In the genomic region with DNA sequence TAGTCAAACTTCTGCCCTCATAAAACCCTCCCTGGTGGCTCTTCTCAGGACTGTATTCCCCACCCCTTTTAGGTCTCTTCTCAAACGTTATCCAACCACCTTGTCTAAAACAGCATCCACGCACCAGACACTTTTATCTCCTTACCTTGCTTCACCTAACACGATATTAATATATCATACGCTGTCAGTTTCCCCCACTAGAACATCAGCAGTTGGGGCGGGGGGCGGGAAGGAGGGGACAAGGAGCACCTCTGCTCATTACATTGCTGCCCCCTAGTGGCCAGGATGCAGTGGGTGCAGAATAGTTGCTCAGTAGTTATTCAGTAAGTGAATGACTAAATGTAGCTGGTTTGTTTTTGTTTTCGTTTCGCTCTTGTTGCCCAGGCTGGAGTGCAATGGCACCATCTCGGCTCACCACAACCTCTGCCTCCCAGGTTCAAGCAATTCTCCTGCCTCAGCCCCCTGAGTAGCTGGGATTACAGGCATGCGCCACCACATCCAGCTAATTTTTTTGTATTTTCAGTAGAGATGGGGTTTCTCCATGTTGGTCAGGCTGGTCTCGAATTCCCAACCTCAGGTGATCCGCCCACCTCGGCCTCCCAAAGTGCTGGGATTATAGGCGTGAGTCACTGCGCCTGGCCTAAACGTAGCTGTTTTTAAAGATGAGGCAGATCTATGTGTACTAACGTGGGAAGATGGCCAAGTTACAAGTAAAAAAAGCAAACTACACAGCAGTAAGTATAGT, we compare ENCODE assay signal across 8 cellular contexts. TPM values are rescaled to one million over a fixed set of nuclear protein-coding genes. Genes with fewer than 3 reads are reported as not detected.
DNase-seq lines count a peak whose midpoint lies in the region; ATAC-seq and TF ChIP-seq lines count a peak whose summit lies in the region.
"Not testable (repeated sequence)": the region's sequence is repeated elsewhere in the genome, so short reads cannot be mapped to it uniquely, and the experiment has no call there.

No MANE protein-coding gene starts in this region.

- H3K27me3 Mint-ChIP-seq in activated T-helper 17 cell treated with anti-CD3 and anti-CD28 coated beads, Interleukin-2, amount 50 U/mL, for 72 hours, result peaks cover 15% of the 10 kb centered on the region
- H3K27me3 Mint-ChIP-seq in memory B cell, result not testable (repeated sequence)

- not testable (repeated sequence) for H3K36me3 Mint-ChIP-seq in activated T-helper 17 cell treated with anti-CD3 and anti-CD28 coated beads, Interleukin-2, amount 50 U/mL, for 72 hours (ENCODE audit: low read depth); memory B cell

- ATAC-seq in activated T-helper 17 cell treated with anti-CD3 and anti-CD28 coated beads, Interleukin-2, amount 50 U/mL, for 72 hours (replicated peaks), result peak; percentile 99
- peak; percentile 56 for ATAC-seq in esophagus mucosa
- peak; percentile 95 for ATAC-seq in memory B cell (ENCODE audit: low read depth)

- peak overlapping the region; percentile 58 for H3K4me3 Mint-ChIP-seq in activated T-helper 17 cell treated with anti-CD3 and anti-CD28 coated beads, Interleukin-2, amount 50 U/mL, for 72 hours
- H3K4me3 Mint-ChIP-seq in memory B cell, result peak overlapping the region; percentile 51

- peak; percentile 87 for TF ChIP-seq CTCF in GM20000 (IDR thresholded peaks at IDR 0.05; ENCODE audit: extremely low read depth, missing control alignments)

- H3K27ac Mint-ChIP-seq in activated T-helper 17 cell treated with anti-CD3 and anti-CD28 coated beads, Interleukin-2, amount 50 U/mL, for 72 hours, result peak overlapping the region; percentile 75
- H3K27ac Mint-ChIP-seq in memory B cell, result not testable (repeated sequence)

- not testable (repeated sequence) for H3K9me3 Mint-ChIP-seq in activated T-helper 17 cell treated with anti-CD3 and anti-CD28 coated beads, Interleukin-2, amount 50 U/mL, for 72 hours; memory B cell

- H3K4me1 Mint-ChIP-seq in activated T-helper 17 cell treated with anti-CD3 and anti-CD28 coated beads, Interleukin-2, amount 50 U/mL, for 72 hours; memory B cell: not testable (repeated sequence)

- peak; percentile 49 to 53 for DNase-seq in AML-193 (lab: John Stamatoyannopoulos, UW)
- peak; percentile 87 for DNase-seq in GM20000 (ENCODE audit: low spot score)
- peak; percentile 77 for DNase-seq in NCI-H1694 (lab: John Stamatoyannopoulos, UW)
- DNase-seq in SKM-1 treated with dmso at 0.1 percent for 144 hours (lab: John Stamatoyannopoulos, UW; ENCODE audit: unreplicated experiment), result peak; percentile 4
- DNase-seq in memory B cell (ENCODE audit: low spot score in 2 of 2), result peak; percentile 45 to 50
- peak; percentile 50 to 58 for DNase-seq in stimulated activated CD4-positive, alpha-beta T cell treated with anti-CD3 and anti-CD28 coated beads, Interleukin-4, amount 100 ng/mL, for 48 hours (ENCODE audit: low read depth in 2 of 2)

RNA-seq across cellular contexts. Expression of a gene that starts 35.2 kb away (rescaled TPM):
- 1 to 10 TPM in 1 of 2 donors, under 1 TPM in 1; 0.37 to 1.7 TPM for total RNA-seq in activated T-helper 17 cell treated with anti-CD3 and anti-CD28 coated beads, Interleukin-2, amount 50 U/mL, for 72 hours
- 0.32 TPM for total RNA-seq in esophagus mucosa

RNA-seq across cellular contexts. Expression of a gene that starts 40.8 kb away (rescaled TPM):
- 1 to 10 TPM; 1.7 to 5.0 TPM for total RNA-seq in activated T-helper 17 cell treated with anti-CD3 and anti-CD28 coated beads, Interleukin-2, amount 50 U/mL, for 72 hours
- total RNA-seq in esophagus mucosa, result 0.32 TPM

RNA-seq across cellular contexts. Expression of a gene that starts 41.2 kb away (rescaled TPM):
- 10 to 100 TPM; 12.1 to 12.5 TPM for total RNA-seq in activated T-helper 17 cell treated with anti-CD3 and anti-CD28 coated beads, Interleukin-2, amount 50 U/mL, for 72 hours
- 9.7 TPM for total RNA-seq in esophagus mucosa

Comparison
In these comparisons a context has a peak if more than half of its experiments do, and no peak if none do; other contexts are left out.
1. Peak in every context shown above with its lines: DNase-seq and ATAC-seq.
2. DNase-seq: peak in every context shown above with its lines; median percentile 87 in GM20000; 77 in NCI-H1694; 54 in stimulated activated CD4-positive, alpha-beta T cell treated with anti-CD3 and anti-CD28 coated beads, Interleukin-4, amount 100 ng/mL, for 48 hours; 51 in AML-193; 48 in memory B cell; 4 in SKM-1 treated with dmso at 0.1 percent for 144 hours.